ENCODE assay signal across 8 cellular contexts in the genomic region with DNA sequence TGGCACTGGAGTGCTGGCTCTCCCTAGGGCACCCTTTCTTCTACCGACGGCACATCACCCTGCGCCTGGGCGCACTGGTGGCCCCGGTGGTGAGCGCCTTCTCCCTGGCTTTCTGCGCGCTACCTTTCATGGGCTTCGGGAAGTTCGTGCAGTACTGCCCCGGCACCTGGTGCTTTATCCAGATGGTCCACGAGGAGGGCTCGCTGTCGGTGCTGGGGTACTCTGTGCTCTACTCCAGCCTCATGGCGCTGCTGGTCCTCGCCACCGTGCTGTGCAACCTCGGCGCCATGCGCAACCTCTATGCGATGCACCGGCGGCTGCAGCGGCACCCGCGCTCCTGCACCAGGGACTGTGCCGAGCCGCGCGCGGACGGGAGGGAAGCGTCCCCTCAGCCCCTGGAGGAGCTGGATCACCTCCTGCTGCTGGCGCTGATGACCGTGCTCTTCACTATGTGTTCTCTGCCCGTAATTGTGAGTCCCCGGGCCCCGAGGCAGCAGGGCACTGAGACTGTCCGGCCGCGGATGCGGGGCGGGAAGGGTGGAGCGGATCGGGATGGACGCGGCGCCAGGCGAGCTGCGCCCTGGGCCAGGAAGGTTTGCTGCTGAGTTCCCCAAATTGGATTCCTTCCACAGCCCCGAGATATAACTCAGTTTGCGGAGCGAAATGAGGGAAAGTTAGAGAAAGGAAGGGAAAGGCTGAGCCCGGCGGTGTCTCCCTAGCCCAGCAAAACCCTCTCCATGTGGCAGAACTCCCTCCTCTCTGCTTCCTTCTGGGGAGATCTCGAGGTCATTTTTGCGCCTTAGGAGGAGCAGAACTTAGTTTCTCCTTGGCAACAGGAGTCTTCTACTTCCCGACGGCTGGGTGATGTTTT. TPM values are rescaled to one million over a fixed set of nuclear protein-coding genes. Genes with fewer than 3 reads are reported as not detected.
DNase-seq lines count a peak whose midpoint lies in the region; ATAC-seq and TF ChIP-seq lines count a peak whose summit lies in the region.

No MANE protein-coding gene starts in this region.

- 0 out of 2 replicates have a peak, but pooled peaks have one; percentile 17 for ATAC-seq in PC-3
- ATAC-seq in naive thymus-derived CD4-positive, alpha-beta T cell: peak; percentile 38
- no peak for ATAC-seq in omental fat pad (ENCODE audit: low FRiP score)

- no peak for TF ChIP-seq CTCF in PC-3 (conservative IDR thresholded peaks at IDR 0.05; ENCODE audit: low read depth, low read length)
- TF ChIP-seq CTCF in omental fat pad (IDR thresholded peaks at IDR 0.05): no peak

- no peaks in the 10 kb centered on the region for H3K36me3 ChIP-seq in PC-3 (ENCODE audit: low read depth, low read length)
- no peaks in the 10 kb centered on the region for H3K36me3 ChIP-seq in ectodermal cell (ENCODE audit: control insufficient read depth, insufficient read depth, low read length)
- no peaks in the 10 kb centered on the region for H3K36me3 ChIP-seq in naive thymus-derived CD4-positive, alpha-beta T cell (ENCODE audit: control insufficient read depth in 2 of 3, insufficient read depth in 3 of 3, low read length in 3 of 3)

- H3K27ac ChIP-seq in PC-3 (ENCODE audit: low read length) (no peak overlapping the region), ectodermal cell (ENCODE audit: insufficient read depth, low read depth, low read length, poor library complexity, severe bottlenecking) (no peak overlapping the region)
- no peak overlapping the region for H3K27ac ChIP-seq in naive thymus-derived CD4-positive, alpha-beta T cell (ENCODE audit: low read depth, low read length)

- no peaks in the 10 kb centered on the region for H3K9me2 ChIP-seq in PC-3 (replicated peaks; ENCODE audit: low read length)

- peak overlapping the region in 2 of 9 donors; percentile 64 to 73 for H3K27ac Mint-ChIP-seq in naive thymus-derived CD4-positive, alpha-beta T cell

- no peaks in the 10 kb centered on the region for H4K20me1 ChIP-seq in PC-3 (ENCODE audit: low read length)

- H3K27me3 ChIP-seq in PC-3 (ENCODE audit: low read length) (peaks cover 25% of the 10 kb centered on the region), ectodermal cell (ENCODE audit: control insufficient read depth, insufficient read depth, low read length, poor library complexity, severe bottlenecking) (peaks cover 53% of the 10 kb centered on the region)
- no peaks in the 10 kb centered on the region for H3K27me3 ChIP-seq in naive thymus-derived CD4-positive, alpha-beta T cell (ENCODE audit: control insufficient read depth in 2 of 2, insufficient read depth in 2 of 2, low read length in 2 of 2)

- H3K9me3 ChIP-seq in PC-3 (ENCODE audit: low read length) (no peaks in the 10 kb centered on the region), ectodermal cell (ENCODE audit: control insufficient read depth, low read length) (no peaks in the 10 kb centered on the region)
- H3K9me3 ChIP-seq in naive thymus-derived CD4-positive, alpha-beta T cell (ENCODE audit: control insufficient read depth in 2 of 3, low read length in 3 of 3): no peaks in the 10 kb centered on the region

- BruUV-seq in PC-3 (replicated peaks; lab: Mats Ljungman, UMichigan): no TSS peak

- no peak overlapping the region for H3K9ac ChIP-seq in PC-3 (ENCODE audit: low read length)

- CTCF ChIA-PET in PC-3 (lab: Charles Lee): no interaction called here
- CTCF ChIA-PET in naive thymus-derived CD4-positive, alpha-beta T cell (lab: Charles Lee): no interaction called here

- H3K9me3 Mint-ChIP-seq in naive thymus-derived CD4-positive, alpha-beta T cell: peaks cover 0 to 3% (median 0%) of the 10 kb centered on the region in 11 donors

- H3K4me1 ChIP-seq in PC-3 (ENCODE audit: insufficient read depth, low read length) (no peaks in the 10 kb centered on the region), ectodermal cell (ENCODE audit: control insufficient read depth, insufficient read depth, low read length) (no peaks in the 10 kb centered on the region)
- H3K4me1 ChIP-seq in naive thymus-derived CD4-positive, alpha-beta T cell (ENCODE audit: control insufficient read depth in 2 of 2, insufficient read depth in 2 of 2, low read length in 2 of 2): peaks cover 5 to 37% of the 10 kb centered on the region in 2 donors

- WGBS in ectodermal cell, 2 experiments: 4% methylated on average over 59 of the region's 59 CpGs

- POLR2A ChIA-PET in PC-3 (lab: Charles Lee; ENCODE audit: unreplicated experiment): interaction anchor here (0.6 kb wide), 1 partner anchor 156 kb away, joined by 35 read pairs; no protein-coding TSS in a partner anchor
- POLR2A ChIA-PET in naive thymus-derived CD4-positive, alpha-beta T cell (lab: Charles Lee): no interaction called here

- intact Hi-C loops in PC-3 (cut with micrococcal nuclease): no loop called here
- intact Hi-C loops in naive thymus-derived CD4-positive, alpha-beta T cell (cut with micrococcal nuclease): no loop called here

- DNase-seq in AG08395 (ENCODE audit: low spot score): peak; percentile 18
- DNase-seq in PC-3: no peak
- DNase-seq in naive thymus-derived CD4-positive, alpha-beta T cell: peak in 1 of 9 donors; percentile 43
- DNase-seq in Kasumi-1 (lab: John Stamatoyannopoulos, UW): no peak
- DNase-seq in omental fat pad (ENCODE audit: low spot score): no peak
- no peak for DNase-seq in NCI-H345 (lab: John Stamatoyannopoulos, UW)
- DNase-seq in pons (ENCODE audit: low spot score): no peak

- no peak overlapping the region for H2AFZ ChIP-seq in PC-3 (ENCODE audit: low read length)

- peaks cover 12 to 51% (median 42%) of the 10 kb centered on the region in 7 donors for H3K4me1 Mint-ChIP-seq in naive thymus-derived CD4-positive, alpha-beta T cell

- H3K4me3 Mint-ChIP-seq in naive thymus-derived CD4-positive, alpha-beta T cell: peak overlapping the region; percentile 54 to 94 (median 82)

- peaks cover 36 to 79% (median 46%) of the 10 kb centered on the region in 5 donors for H3K27me3 Mint-ChIP-seq in naive thymus-derived CD4-positive, alpha-beta T cell

- peaks cover 0 to 25% (median 4%) of the 10 kb centered on the region in 5 donors for H3K36me3 Mint-ChIP-seq in naive thymus-derived CD4-positive, alpha-beta T cell

- H3F3A ChIP-seq in PC-3 (ENCODE audit: low read length, unreplicated experiment): no peaks in the 10 kb centered on the region

- peak overlapping the region; percentile 36; the same call in 1 of the 2 replicates for H3K4me3 ChIP-seq in PC-3 (ENCODE audit: low read length)
- peak overlapping the region; percentile 38 for H3K4me3 ChIP-seq in ectodermal cell (ENCODE audit: insufficient read depth, low read depth, low read length)
- H3K4me3 ChIP-seq in naive thymus-derived CD4-positive, alpha-beta T cell (ENCODE audit: low read length): peak overlapping the region; percentile 53

- H3K79me2 ChIP-seq in PC-3 (ENCODE audit: low read length): no peaks in the 10 kb centered on the region

- peak overlapping the region; percentile 38 for H3K4me2 ChIP-seq in PC-3 (ENCODE audit: low read length)

RNA-seq across cellular contexts. Expression of gene PTGDR, which starts 0.9 kb away (rescaled TPM):
- total RNA-seq in PC-3 (2014; rRNA removed): not detected in 2 replicates
- polyA plus RNA-seq in ectodermal cell (2013, experiment 1 of 4): 0.69 TPM
- 0.46 TPM for polyA plus RNA-seq in ectodermal cell (2013, experiment 2 of 4)
- polyA plus RNA-seq in ectodermal cell (2013, experiment 3 of 4): 0.32 TPM
- polyA plus RNA-seq in ectodermal cell (2013, experiment 4 of 4): 0.36 TPM
- total RNA-seq in naive thymus-derived CD4-positive, alpha-beta T cell: 10 to 100 TPM in 1 of 5 experiments, 1 to 10 TPM in 1, under 1 TPM in 3; 0.22 to 12.4 (median 0.80) TPM
- under 1 TPM; 0.10 to 0.35 TPM for polyA plus RNA-seq in naive thymus-derived CD4-positive, alpha-beta T cell
- total RNA-seq in omental fat pad: 1 to 10 TPM in 3 of 4 donors, under 1 TPM in 1; 0.74 to 2.1 (median 1.6) TPM

RNA-seq across cellular contexts. Expression of gene PTGER2, which starts 45.7 kb away (rescaled TPM):
- total RNA-seq in PC-3 (2014; rRNA removed) (4.6 and 4.7 TPM in 2 replicates), omental fat pad (10 to 100 TPM in 1 of 4 donors, 1 to 10 TPM in 3; 4.0 to 34.8 (median 6.3) TPM)
- polyA plus RNA-seq in ectodermal cell (2013, experiment 1 of 4): not detected
- polyA plus RNA-seq in ectodermal cell (2013, experiment 2 of 4): not detected
- polyA plus RNA-seq in ectodermal cell (2013, experiment 3 of 4): not detected
- polyA plus RNA-seq in ectodermal cell (2013, experiment 4 of 4): not detected
- total RNA-seq in naive thymus-derived CD4-positive, alpha-beta T cell: 100 to 1,000 TPM in 1 of 5 experiments, 10 to 100 TPM in 2, 1 to 10 TPM in 2; 1.7 to 162 (median 15.2) TPM
- polyA plus RNA-seq in naive thymus-derived CD4-positive, alpha-beta T cell: 10 to 100 TPM; 23.4 to 67.7 TPM
